1 cellular context compared by ENCODE assay signal in genomic region chrX:41596586-41596985, GRCh38.
TF ChIP-seq lines count a peak whose summit lies in the region.

No MANE protein-coding gene starts in this region.

TF ChIP-seq in SK-N-SH, 30 proteins besides CTCF, POLR2A, EP300 and RAD21 (continued from another document):
- TF ChIP-seq USF1 (IDR thresholded peaks at IDR 0.05; ENCODE audit: borderline replicate concordance, low read depth), result no peak
